17 cellular contexts compared by ENCODE assay signal in the genomic region with DNA sequence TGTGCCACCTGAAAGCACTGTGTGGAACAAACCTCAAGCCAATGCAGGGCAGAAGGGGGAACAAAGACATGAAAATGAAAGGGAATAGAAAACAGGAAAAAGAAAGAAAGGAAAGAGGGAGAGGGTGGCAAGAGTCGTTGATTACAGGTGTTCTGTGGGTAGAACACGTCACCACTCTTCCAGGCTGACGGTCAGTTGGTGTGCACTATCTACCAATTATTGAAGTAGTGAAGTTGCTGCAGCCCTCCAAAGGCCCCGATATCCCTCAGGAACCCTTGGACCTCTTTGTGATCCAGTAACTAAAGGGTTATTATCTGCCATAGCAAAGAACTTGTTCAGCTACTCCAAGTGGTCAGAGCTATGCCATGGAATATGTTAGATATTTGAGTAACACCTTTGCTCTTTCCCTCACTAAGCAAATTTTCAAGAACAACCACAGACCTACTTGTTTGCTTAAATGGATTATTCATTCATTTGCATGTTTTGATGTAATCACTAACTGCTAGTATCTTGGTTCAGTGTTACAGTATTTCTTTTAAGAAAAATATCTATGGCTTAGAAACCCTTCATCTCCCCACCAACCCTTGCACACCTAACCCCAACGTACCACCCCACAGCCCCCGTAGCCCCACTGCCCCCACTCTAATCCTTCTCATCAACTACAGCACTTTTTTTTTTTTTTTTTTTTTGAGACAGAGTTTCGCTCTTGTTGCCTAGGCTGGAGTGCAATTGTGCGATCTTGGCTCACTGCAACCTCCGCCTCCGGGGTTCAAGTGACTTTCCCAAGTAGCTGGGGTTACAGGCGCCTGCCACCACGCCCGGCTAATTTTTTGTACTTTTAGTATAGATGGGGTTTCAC. TPM values are rescaled to one million over a fixed set of nuclear protein-coding genes. Genes with fewer than 3 reads are reported as not detected.
A peak's percentile ranks its signal among the peaks of the same experiment; 100 is the strongest.
DNase-seq lines count a peak whose midpoint lies in the region; ATAC-seq and FAIRE-seq lines count a peak whose summit lies in the region.
"Had no signal": no experiment of that assay in that cellular context is flagged by ENCODE, and none has a peak within 500 bp of the region (broad histone marks: within the 10 kb centered on the region; RNA-seq: fewer than 3 reads in every experiment).

No MANE protein-coding gene starts in this region.

- intact Hi-C loops in activated CD4-positive, alpha-beta T cell treated with anti-CD3 and anti-CD28 coated beads for 36 hours (cut with DNase I, micrococcal nuclease) = loop anchor here (1.0 to 2.0 kb wide), 5 partner anchors 8 to 23 kb away; no protein-coding TSS in a partner anchor

- H3K27me3 Mint-ChIP-seq in activated CD4-positive, alpha-beta T cell treated with anti-CD3 and anti-CD28 coated beads for 36 hours = no peaks in the 10 kb centered on the region

- H3K9me3 Mint-ChIP-seq in activated CD4-positive, alpha-beta T cell treated with anti-CD3 and anti-CD28 coated beads for 36 hours (ENCODE audit: low read depth) = no peaks in the 10 kb centered on the region
- no peaks in the 10 kb centered on the region for H3K9me3 Mint-ChIP-seq in activated naive CD4-positive, alpha-beta T cell treated with anti-CD3 and anti-CD28 coated beads, Interleukin-2, amount 50 U/mL, for 72 hours
- no peaks in the 10 kb centered on the region for H3K9me3 Mint-ChIP-seq in stimulated activated effector memory CD8-positive, alpha-beta T cell treated with anti-CD3 and anti-CD28 coated beads, Interleukin-12 subunit alpha, Interleukin-12 subunit beta, amount 100 ng/mL, for 72 hours
- H3K9me3 Mint-ChIP-seq: WTC11 had no signal

- H3K4me1 Mint-ChIP-seq in activated CD4-positive, alpha-beta T cell treated with anti-CD3 and anti-CD28 coated beads for 36 hours = peaks cover 88% of the 10 kb centered on the region
- peaks cover 80% of the 10 kb centered on the region for H3K4me1 Mint-ChIP-seq in stimulated activated effector memory CD8-positive, alpha-beta T cell treated with anti-CD3 and anti-CD28 coated beads, Interleukin-12 subunit alpha, Interleukin-12 subunit beta, amount 100 ng/mL, for 72 hours
- H3K4me1 Mint-ChIP-seq: WTC11 had no signal

- CTCF ChIA-PET in activated CD4-positive, alpha-beta T cell treated with anti-CD3 and anti-CD28 coated beads for 36 hours (lab: Charles Lee) = interaction anchor here (0.7 to 5.2 kb wide), 14 partner anchors 7 to 95 kb away, joined by 3 to 31 read pairs (median 4); no protein-coding TSS in a partner anchor

- DNase-seq in activated CD4-positive, alpha-beta T cell treated with anti-CD3 and anti-CD28 coated beads for 36 hours = peak; percentile 45
- no peak for DNase-seq in activated CD4-positive, alpha-beta T cell treated with anti-CD3 and anti-CD28 coated beads, Interleukin-2, amount 50 U/mL, for 48 hours
- no peak for DNase-seq in activated naive CD4-positive, alpha-beta T cell treated with anti-CD3 and anti-CD28 coated beads, Interleukin-2, amount 50 U/mL, for 72 hours (ENCODE audit: low spot score in 2 of 2)
- DNase-seq in stimulated activated effector memory CD8-positive, alpha-beta T cell treated with anti-CD3 and anti-CD28 coated beads, Interleukin-12 subunit alpha, Interleukin-12 subunit beta, amount 100 ng/mL, for 72 hours (ENCODE audit: low spot score in 2 of 2) = no peak
- DNase-seq in RCC 7860 (ENCODE audit: low spot score) (no peak), SK-N-DZ (ENCODE audit: low spot score) (no peak)
- DNase-seq: adrenal gland, DMS 273 treated with DMSO at 0.1 percent for 48 hours, GOT3, NCI-H748 treated with DMSO at 0.1 percent for 48 hours, retina, SIG-M5 had no signal

- FAIRE-seq in RCC 7860 (lab: Jason Lieb, UNC) = no peak
- FAIRE-seq: colon had no signal

- POLR2A ChIA-PET in activated CD4-positive, alpha-beta T cell treated with anti-CD3 and anti-CD28 coated beads for 36 hours (lab: Charles Lee) = interaction anchor here (0.7 to 1.6 kb wide), 5 partner anchors 10 to 24 kb away, joined by 3 to 10 read pairs (median 4); no protein-coding TSS in a partner anchor

- peak overlapping the region; percentile 59 for H3K4me3 Mint-ChIP-seq in activated CD4-positive, alpha-beta T cell treated with anti-CD3 and anti-CD28 coated beads for 36 hours
- H3K4me3 Mint-ChIP-seq in stimulated activated effector memory CD8-positive, alpha-beta T cell treated with anti-CD3 and anti-CD28 coated beads, Interleukin-12 subunit alpha, Interleukin-12 subunit beta, amount 100 ng/mL, for 72 hours = peak overlapping the region; percentile 76
- H3K4me3 Mint-ChIP-seq: WTC11 had no signal

- peak overlapping the region; percentile 92 for H3K27ac Mint-ChIP-seq in activated CD4-positive, alpha-beta T cell treated with anti-CD3 and anti-CD28 coated beads for 36 hours
- peak overlapping the region; percentile 89 to 96 for H3K27ac Mint-ChIP-seq in activated naive CD4-positive, alpha-beta T cell treated with anti-CD3 and anti-CD28 coated beads, Interleukin-2, amount 50 U/mL, for 72 hours
- H3K27ac Mint-ChIP-seq in stimulated activated effector memory CD8-positive, alpha-beta T cell treated with anti-CD3 and anti-CD28 coated beads, Interleukin-12 subunit alpha, Interleukin-12 subunit beta, amount 100 ng/mL, for 72 hours = peak overlapping the region; percentile 83
- H3K27ac Mint-ChIP-seq: WTC11 had no signal

- peak; percentile 38 for ATAC-seq in activated CD4-positive, alpha-beta T cell treated with anti-CD3 and anti-CD28 coated beads for 36 hours
- ATAC-seq in HG03460 (IDR thresholded peaks at IDR 0.05; ENCODE audit: unreplicated experiment) (peak; percentile 46), HG02973 (IDR thresholded peaks at IDR 0.05; ENCODE audit: unreplicated experiment) (no peak)
- ATAC-seq in activated naive CD4-positive, alpha-beta T cell treated with anti-CD3 and anti-CD28 coated beads, Interleukin-2, amount 50 U/mL, for 72 hours = peak; percentile 48 to 64
- peak; percentile 72 for ATAC-seq in stimulated activated effector memory CD8-positive, alpha-beta T cell treated with anti-CD3 and anti-CD28 coated beads, Interleukin-12 subunit alpha, Interleukin-12 subunit beta, amount 100 ng/mL, for 72 hours
- ATAC-seq: WTC11 had no signal

- peaks cover 4% of the 10 kb centered on the region for H3K36me3 Mint-ChIP-seq in activated CD4-positive, alpha-beta T cell treated with anti-CD3 and anti-CD28 coated beads for 36 hours (ENCODE audit: low read depth)
- no peaks in the 10 kb centered on the region for H3K36me3 Mint-ChIP-seq in activated naive CD4-positive, alpha-beta T cell treated with anti-CD3 and anti-CD28 coated beads, Interleukin-2, amount 50 U/mL, for 72 hours
- no peaks in the 10 kb centered on the region for H3K36me3 Mint-ChIP-seq in stimulated activated effector memory CD8-positive, alpha-beta T cell treated with anti-CD3 and anti-CD28 coated beads, Interleukin-12 subunit alpha, Interleukin-12 subunit beta, amount 100 ng/mL, for 72 hours
- H3K36me3 Mint-ChIP-seq: WTC11 had no signal

RNA-seq across cellular contexts. Expression of gene FYB1, which starts 31.3 kb away (rescaled TPM):
- 100 to 1,000 TPM; 109 to 171 TPM for total RNA-seq in activated CD4-positive, alpha-beta T cell treated with anti-CD3 and anti-CD28 coated beads for 36 hours
- total RNA-seq in activated naive CD4-positive, alpha-beta T cell treated with anti-CD3 and anti-CD28 coated beads, Interleukin-2, amount 50 U/mL, for 72 hours = 100 to 1,000 TPM; 161 to 168 TPM
- not detected in 2 replicates for polyA plus RNA-seq in SK-N-DZ (2014; cell fraction: cytosol; rRNA removed)
- polyA plus RNA-seq in SK-N-DZ (2014; cell fraction: nucleus; rRNA removed) = not detected in 2 replicates
- total RNA-seq: fibroblast of villous mesenchyme had no signal
